Comparison of ENCODE assay signal across 3 cellular contexts in the genomic region with DNA sequence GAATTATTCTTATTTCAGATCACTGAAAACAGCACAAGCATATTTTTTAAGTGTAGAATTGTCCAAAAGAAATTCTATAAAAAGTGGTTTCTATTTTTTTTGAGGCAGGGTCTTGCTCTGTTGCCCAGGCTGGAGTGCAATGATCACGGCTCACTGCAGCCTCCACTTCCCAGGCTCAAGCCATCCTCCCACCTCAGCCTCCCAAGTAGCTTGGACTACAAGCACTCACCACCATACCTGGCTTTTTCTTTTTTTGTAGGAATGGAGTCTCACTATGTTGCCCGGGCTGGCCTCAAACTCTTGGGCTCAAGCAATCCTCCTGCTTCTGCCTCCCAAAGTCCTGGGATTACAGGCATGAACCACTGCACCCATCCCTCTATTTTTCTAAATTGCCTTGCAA. TPM values are rescaled to one million over a fixed set of nuclear protein-coding genes. Genes with fewer than 3 reads are reported as not detected.
"Had no signal": no experiment of that assay in that cellular context is flagged by ENCODE, and none has a peak within 500 bp of the region (broad histone marks: within the 10 kb centered on the region; RNA-seq: fewer than 3 reads in every experiment).

No MANE protein-coding gene starts in this region.

RNA-seq across cellular contexts. Expression of gene SPP1, which starts 34.7 kb away (rescaled TPM):
- total RNA-seq: natural killer cell, pulmonary artery endothelial cell had no signal
- polyA plus RNA-seq: naive thymus-derived CD4-positive, alpha-beta T cell had no signal
